Comparison of ENCODE assay signal across 15 cellular contexts in the genomic region with DNA sequence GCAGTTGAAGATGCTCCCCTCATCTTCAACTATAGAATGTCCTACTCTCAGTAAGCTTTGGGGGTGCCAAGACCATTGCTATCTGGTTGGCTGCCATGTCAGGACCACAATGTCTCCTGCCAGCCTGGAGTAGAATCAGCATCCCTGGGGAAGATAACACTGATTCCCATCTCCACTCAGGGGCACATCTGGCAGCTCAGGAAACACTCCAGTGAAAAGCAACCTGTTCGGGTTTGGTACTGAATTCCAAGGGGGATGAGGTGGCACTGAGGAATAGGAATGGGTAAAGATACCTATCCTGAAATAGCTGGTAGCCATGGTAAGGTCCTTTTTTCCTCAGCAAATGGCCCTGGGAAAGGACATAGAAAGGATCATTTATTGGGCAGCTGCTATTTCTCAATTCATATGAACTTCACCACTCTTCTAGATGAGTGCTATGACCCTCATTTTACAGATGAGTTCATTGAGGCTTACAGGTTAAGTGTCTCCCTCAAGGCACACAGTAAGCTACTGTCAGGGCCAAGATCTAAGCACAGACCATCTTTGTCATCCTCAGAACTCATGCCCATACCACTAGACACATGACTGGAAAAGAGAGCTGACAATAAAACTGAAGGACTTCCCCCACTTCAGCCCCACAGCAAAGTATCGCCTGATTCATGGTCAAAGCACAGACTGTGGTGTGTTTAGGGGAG. TPM values are rescaled to one million over a fixed set of nuclear protein-coding genes. Genes with fewer than 3 reads are reported as not detected.
DNase-seq lines count a peak whose midpoint lies in the region; ATAC-seq and TF ChIP-seq lines count a peak whose summit lies in the region.
"Had no signal": no experiment of that assay in that cellular context is flagged by ENCODE, and none has a peak within 500 bp of the region (broad histone marks: within the 10 kb centered on the region; RNA-seq: fewer than 3 reads in every experiment).

No MANE protein-coding gene starts in this region.

- no peak overlapping the region for H3K4me3 ChIP-seq in brain microvascular endothelial cell (ENCODE audit: low read depth, low read length)
- no peak overlapping the region for H3K4me3 ChIP-seq in urinary bladder (ENCODE audit: low read depth, low read length)
- H3K4me3 ChIP-seq: heart right ventricle, ovary, SK-N-MC had no signal

- ATAC-seq in activated T-cell treated with anti-CD3 and anti-CD28 coated beads, Interleukin-2, amount 50 U/mL, for 72 hours (replicated peaks in 1 of 2) = peak; percentile 73 to 76
- ATAC-seq in activated T-cell treated with anti-CD3 and anti-CD28 coated beads, Interleukin-2, amount 50 U/mL, for 4 hours = no peak
- ATAC-seq: heart right ventricle had no signal

- peak overlapping the region; percentile 85 for H3K27ac Mint-ChIP-seq in activated T-cell treated with anti-CD3 and anti-CD28 coated beads, Interleukin-2, amount 50 U/mL, for 72 hours
- peak overlapping the region in 2 of 3 experiments; percentile 19 to 62 for H3K27ac Mint-ChIP-seq in nephron
- H3K27ac Mint-ChIP-seq in chondrocyte (ENCODE audit: unreplicated experiment) = no peak overlapping the region

- 57% methylated on average over 2 of the region's 2 CpGs for WGBS in urinary bladder

- H3K36me3 Mint-ChIP-seq in activated T-cell treated with anti-CD3 and anti-CD28 coated beads, Interleukin-2, amount 50 U/mL, for 72 hours (ENCODE audit: insufficient read depth in 2 of 2) = peaks cover 6 to 8% of the 10 kb centered on the region in 2 donors
- H3K36me3 Mint-ChIP-seq in activated T-cell treated with anti-CD3 and anti-CD28 coated beads, Interleukin-2, amount 50 U/mL, for 4 hours (ENCODE audit: insufficient read depth) = peaks cover 36% of the 10 kb centered on the region
- peaks cover 30% of the 10 kb centered on the region for H3K36me3 Mint-ChIP-seq in nephron (ENCODE audit: low read depth)
- peaks cover 6% of the 10 kb centered on the region for H3K36me3 Mint-ChIP-seq in chondrocyte (ENCODE audit: low read depth)

- peaks cover 60% of the 10 kb centered on the region for H3K4me1 Mint-ChIP-seq in activated T-cell treated with anti-CD3 and anti-CD28 coated beads, Interleukin-2, amount 50 U/mL, for 72 hours (ENCODE audit: low read depth)
- peaks cover 14% of the 10 kb centered on the region for H3K4me1 Mint-ChIP-seq in activated T-cell treated with anti-CD3 and anti-CD28 coated beads, Interleukin-2, amount 50 U/mL, for 4 hours (ENCODE audit: low read depth)
- H3K4me1 Mint-ChIP-seq in nephron (peaks cover 23% of the 10 kb centered on the region), chondrocyte (ENCODE audit: low read depth) (peaks cover 21% of the 10 kb centered on the region)

- no peaks in the 10 kb centered on the region for H3K27me3 Mint-ChIP-seq in activated T-cell treated with anti-CD3 and anti-CD28 coated beads, Interleukin-2, amount 50 U/mL, for 72 hours (ENCODE audit: low read depth)
- H3K27me3 Mint-ChIP-seq in activated T-cell treated with anti-CD3 and anti-CD28 coated beads, Interleukin-2, amount 50 U/mL, for 4 hours (ENCODE audit: low read depth) = no peaks in the 10 kb centered on the region
- H3K27me3 Mint-ChIP-seq in nephron (ENCODE audit: low read depth) (no peaks in the 10 kb centered on the region), chondrocyte (ENCODE audit: low read depth) (no peaks in the 10 kb centered on the region)

- no peaks in the 10 kb centered on the region for H3K9me3 Mint-ChIP-seq in activated T-cell treated with anti-CD3 and anti-CD28 coated beads, Interleukin-2, amount 50 U/mL, for 72 hours
- H3K9me3 Mint-ChIP-seq in activated T-cell treated with anti-CD3 and anti-CD28 coated beads, Interleukin-2, amount 50 U/mL, for 4 hours = no peaks in the 10 kb centered on the region
- no peaks in the 10 kb centered on the region for H3K9me3 Mint-ChIP-seq in nephron
- no peaks in the 10 kb centered on the region for H3K9me3 Mint-ChIP-seq in chondrocyte (ENCODE audit: low read depth)

- H3K36me3 ChIP-seq in brain microvascular endothelial cell (replicated peaks) (peaks cover 9% of the 10 kb centered on the region), urinary bladder (ENCODE audit: insufficient read depth) (no peaks in the 10 kb centered on the region)
- H3K36me3 ChIP-seq: ovary had no signal

- H3K4me3 Mint-ChIP-seq in activated T-cell treated with anti-CD3 and anti-CD28 coated beads, Interleukin-2, amount 50 U/mL, for 72 hours = peak overlapping the region in 1 of 2 donors; percentile 39
- no peak overlapping the region for H3K4me3 Mint-ChIP-seq in activated T-cell treated with anti-CD3 and anti-CD28 coated beads, Interleukin-2, amount 50 U/mL, for 4 hours
- H3K4me3 Mint-ChIP-seq in nephron (no peak overlapping the region), chondrocyte (ENCODE audit: unreplicated experiment) (no peak overlapping the region)

- H3K27ac ChIP-seq in brain microvascular endothelial cell = peak overlapping the region; percentile 74
- H3K27ac ChIP-seq in urinary bladder (ENCODE audit: low read depth) = peak overlapping the region; percentile 4
- H3K27ac ChIP-seq: ovary, SK-N-MC had no signal

- in situ Hi-C loops in brain microvascular endothelial cell (cut with HindIII; ENCODE audit: low pct_ligation_motif_present, low sequenced_read_pairs) = no loop called here

- DNase-seq in activated T-cell treated with anti-CD3 and anti-CD28 coated beads, Interleukin-2, amount 50 U/mL, for 72 hours = no peak
- DNase-seq in activated T-cell treated with anti-CD3 and anti-CD28 coated beads, Interleukin-2, amount 50 U/mL, for 4 hours = no peak
- DNase-seq in brain microvascular endothelial cell = no peak
- no peak for DNase-seq in stimulated activated CD4-positive, alpha-beta T cell treated with anti-CD3 and anti-CD28 coated beads, Interleukin-12 subunit alpha, Interleukin-12 subunit beta, amount 100 ng/mL, for 4 hours
- DNase-seq in chondrocyte (ENCODE audit: low spot score) = no peak
- no peak for DNase-seq in GM19240 (ENCODE audit: insufficient read length, low spot score)
- DNase-seq: GDM1, heart right ventricle, kidney, NCI-H446 treated with DMSO at 0.1 percent for 48 hours, ovary, small intestine had no signal

- no peaks in the 10 kb centered on the region for H3K27me3 ChIP-seq in brain microvascular endothelial cell (replicated peaks)
- H3K27me3 ChIP-seq: heart right ventricle, ovary had no signal

- TF ChIP-seq CTCF in brain microvascular endothelial cell (IDR thresholded peaks at IDR 0.05; ENCODE audit: low read depth, low read length, missing control alignments) (no peak), nephron (IDR thresholded peaks at IDR 0.05; ENCODE audit: unreplicated experiment in 3 of 3) (no peak), chondrocyte (IDR thresholded peaks at IDR 0.05) (no peak)

- H3K4me1 ChIP-seq in urinary bladder (ENCODE audit: insufficient read depth) = peaks cover 6% of the 10 kb centered on the region

RNA-seq across cellular contexts. Expression of gene AK2, which starts 31.4 kb away (rescaled TPM):
- 100 to 1,000 TPM; 217 to 223 TPM for total RNA-seq in activated T-cell treated with anti-CD3 and anti-CD28 coated beads, Interleukin-2, amount 50 U/mL, for 72 hours
- 100 to 1,000 TPM; 320 to 346 (median 334) TPM for total RNA-seq in activated T-cell treated with anti-CD3 and anti-CD28 coated beads, Interleukin-2, amount 50 U/mL, for 4 hours
- total RNA-seq in urinary bladder = 79.1 TPM
- polyA plus RNA-seq in urinary bladder = 83.1 TPM
- 86.1 to 98.9 TPM (median 94.9 TPM) in 3 replicates for total RNA-seq in chondrocyte

RNA-seq across cellular contexts. Expression of gene RNF19B, which starts 40.7 kb away (rescaled TPM):
- 100 to 1,000 TPM in 1 of 2 donors, 10 to 100 TPM in 1; 99.9 to 148 TPM for total RNA-seq in activated T-cell treated with anti-CD3 and anti-CD28 coated beads, Interleukin-2, amount 50 U/mL, for 72 hours
- total RNA-seq in activated T-cell treated with anti-CD3 and anti-CD28 coated beads, Interleukin-2, amount 50 U/mL, for 4 hours = 10 to 100 TPM; 21.4 to 32.9 (median 23.9) TPM
- total RNA-seq in urinary bladder (8.7 TPM), chondrocyte (15.5 to 17.6 TPM (median 17.4 TPM) in 3 replicates)
- polyA plus RNA-seq in urinary bladder = 15.0 TPM

Comparison
In these comparisons a context has a peak if more than half of its experiments do, and no peak if none do; other contexts are left out.
1. ATAC-seq: peak in activated T-cell treated with anti-CD3 and anti-CD28 coated beads, Interleukin-2, amount 50 U/mL, for 72 hours (2 of 2); none in activated T-cell treated with anti-CD3 and anti-CD28 coated beads, Interleukin-2, amount 50 U/mL, for 4 hours (0 of 2).